Comparison of ENCODE assay signal across 1 cellular context in genomic region chr2:170928036-170928823, GRCh38.
A peak's percentile ranks its signal among the peaks of the same experiment; 100 is the strongest.
TF ChIP-seq lines count a peak whose summit lies in the region.

No MANE protein-coding gene starts in this region.

TF ChIP-seq in GM12878, 131 proteins besides CTCF, POLR2A, EP300 and RAD21 (continued from another document):
- TF ChIP-seq ATF2 (IDR thresholded peaks at IDR 0.05; ENCODE audit: low read length) (0 out of 2 replicates have a peak, but pooled peaks have one; percentile 58), HCFC1 (IDR thresholded peaks at IDR 0.05; ENCODE audit: low read length) (no peak), SRF (IDR thresholded peaks at IDR 0.05; ENCODE audit: low read depth in 2 of 2, low read length in 2 of 2) (no peak), CREB1 (IDR thresholded peaks at IDR 0.05; ENCODE audit: low read depth) (peak; percentile 55; the same call in 1 of the 2 replicates), TARDBP (IDR thresholded peaks at IDR 0.05; ENCODE audit: borderline replicate concordance) (no peak), SPI1 (IDR thresholded peaks at IDR 0.05; ENCODE audit: borderline replicate concordance, insufficient read depth, low read depth, low read length) (peak; percentile 68; the same call in 1 of the 2 replicates), NFIC (IDR thresholded peaks at IDR 0.05; ENCODE audit: low read depth, low read length) (0 out of 2 replicates have a peak, but pooled peaks have one; percentile 5)
